8 cellular contexts compared by ENCODE assay signal in the genomic region with DNA sequence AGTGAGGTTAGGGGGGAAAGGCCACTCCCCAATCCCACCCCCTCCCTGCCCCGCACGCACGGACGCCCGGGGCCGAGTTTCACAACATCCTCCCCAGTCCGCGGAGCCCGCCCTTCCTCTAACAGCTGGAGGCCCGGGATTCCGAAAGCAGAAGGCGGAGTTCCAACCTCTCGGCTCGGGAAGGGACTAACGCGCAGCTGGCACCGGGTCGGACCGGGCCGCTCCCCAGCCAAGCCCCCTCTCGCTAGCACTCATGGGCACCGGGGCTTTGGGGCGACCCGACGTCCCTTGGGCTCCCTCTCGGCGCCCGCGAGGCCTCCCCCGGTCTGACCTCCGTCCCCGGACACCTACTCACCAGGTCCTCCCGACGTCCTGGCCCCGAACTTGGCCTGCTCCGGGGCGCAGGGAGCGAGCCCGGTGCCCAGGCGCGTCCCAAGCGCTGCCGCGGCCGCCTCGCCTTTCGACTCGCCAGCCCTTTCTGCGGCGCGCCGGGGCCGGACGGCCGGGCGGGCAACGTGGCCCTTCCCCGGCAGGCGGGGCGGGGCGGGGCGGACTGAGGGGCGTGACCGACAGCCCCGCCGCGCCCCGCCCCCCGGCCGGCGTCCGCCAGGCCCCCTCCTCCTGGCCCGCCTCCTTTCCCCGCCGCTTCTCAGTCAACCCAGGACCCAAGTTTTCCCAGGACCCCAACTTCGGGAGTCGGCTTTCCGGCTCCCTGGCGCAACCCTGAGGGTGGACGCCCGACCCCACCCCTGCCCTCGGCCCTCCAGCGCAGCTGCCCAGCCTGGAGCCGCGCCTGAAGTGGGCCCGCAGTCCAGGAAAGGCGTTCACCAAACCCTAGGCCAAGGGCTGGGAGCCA. TPM values are rescaled to one million over a fixed set of nuclear protein-coding genes. Genes with fewer than 3 reads are reported as not detected.
DNase-seq lines count a peak whose midpoint lies in the region; ATAC-seq, FAIRE-seq and TF ChIP-seq lines count a peak whose summit lies in the region.

MGAT1 (minus strand) TSS at position 482 of the 856 bp plus-strand sequence. CDS start 9,835 bp downstream, outside the sequence.

- no peaks in the 10 kb centered on the region for H3K27me3 Mint-ChIP-seq in activated B cell treated with CpG ODN at 0.5 μM for 24 hours

- no peak for FAIRE-seq in kidney (lab: Jason Lieb, UNC)

- peak; percentile 60 for ATAC-seq in activated B cell treated with CpG ODN at 0.5 μM for 24 hours (ENCODE audit: low read depth)

- TF ChIP-seq CTCF in GM12864 (IDR thresholded peaks at IDR 0.05; ENCODE audit: low read depth, low read length, missing control alignments) (no peak), HFF-Myc (IDR thresholded peaks at IDR 0.05; ENCODE audit: low read depth, low read length, missing control alignments) (no peak), activated B cell treated with CpG ODN at 0.5 μM for 24 hours (IDR thresholded peaks at IDR 0.05) (no peak), kidney (IDR thresholded peaks at IDR 0.05; ENCODE audit: borderline replicate concordance, extremely low read depth, insufficient read depth) (no peak)

- H3K4me3 ChIP-seq in GM12864 (ENCODE audit: low read depth, low read length), result peak within 1 kb of the TSS; percentile 95
- H3K4me3 ChIP-seq in HFF-Myc (replicated peaks; ENCODE audit: low read depth, low read length), result peak within 1 kb of the TSS; percentile 67
- peak within 1 kb of the TSS; percentile 61 to 76 for H3K4me3 ChIP-seq in kidney (ENCODE audit: low read length in 2 of 2)

- H3K36me3 Mint-ChIP-seq in activated B cell treated with CpG ODN at 0.5 μM for 24 hours (ENCODE audit: low read depth), result peaks cover 34% of the 10 kb centered on the region

- POLR2A ChIA-PET in activated B cell treated with CpG ODN at 0.5 μM for 24 hours (lab: Charles Lee), result interaction anchor here (0.6 to 4.9 kb wide), 10 partner anchors 8 to 449 kb away, joined by 4 to 84 read pairs (median 6); partner anchors contain the start of genes TRIM41 and ZFP62

- H3K9ac ChIP-seq in kidney (ENCODE audit: low read length in 2 of 2), result peak within 1 kb of the TSS; percentile 67 to 72

- H3K4me3 Mint-ChIP-seq in activated B cell treated with CpG ODN at 0.5 μM for 24 hours, result peak within 1 kb of the TSS; percentile 91

- peak within 1 kb of the TSS; percentile 96 to 98 for H3K27ac ChIP-seq in kidney (ENCODE audit: low read depth in 2 of 2, low read length in 2 of 2)

- H3K9me3 ChIP-seq in kidney (ENCODE audit: control insufficient read depth in 1 of 2, low read length in 2 of 2), result no peaks in the 10 kb centered on the region

- peaks cover 84% of the 10 kb centered on the region for H3K4me1 Mint-ChIP-seq in activated B cell treated with CpG ODN at 0.5 μM for 24 hours

- DNase-seq in GM12864 (ENCODE audit: low read depth) (no peak), HFF-Myc (ENCODE audit: extremely low read depth, low read depth) (no peak), NCI-H1092 (lab: John Stamatoyannopoulos, UW) (peak; percentile 4), activated B cell treated with CpG ODN at 0.5 μM for 24 hours (peak; percentile 84), kidney (peak; percentile 96), OCI-M2 (lab: John Stamatoyannopoulos, UW; ENCODE audit: unreplicated experiment) (no peak)
- peak; percentile 64 for DNase-seq in central memory CD4-positive, alpha-beta T cell
- peak; percentile 90 for DNase-seq in stimulated activated CD4-positive, alpha-beta T cell treated with anti-CD3 and anti-CD28 coated beads, Interleukin-15, amount 100 ng/mL, for 24 hours

- intact Hi-C loops in activated B cell treated with CpG ODN at 0.5 μM for 24 hours (cut with micrococcal nuclease), result loop anchor here (1.0 to 10.0 kb wide), 13 partner anchors 8 to 1068 kb away; partner anchors contain the start of genes MAML1, MAPK9, TRIM41 and TRIM52
- intact Hi-C loops in kidney (cut with DNase I), result no loop called here

- peak within 1 kb of the TSS; percentile 91 for H3K27ac Mint-ChIP-seq in activated B cell treated with CpG ODN at 0.5 μM for 24 hours

- CTCF ChIA-PET in activated B cell treated with CpG ODN at 0.5 μM for 24 hours (lab: Charles Lee), result interaction anchor here (1.3 to 2.3 kb wide), 5 partner anchors 18 to 66 kb away, joined by 3 to 8 read pairs (median 6); no protein-coding TSS in a partner anchor

- no peaks in the 10 kb centered on the region for H3K9me3 Mint-ChIP-seq in activated B cell treated with CpG ODN at 0.5 μM for 24 hours

- H3K36me3 ChIP-seq in kidney (ENCODE audit: control insufficient read depth in 1 of 2, insufficient read depth in 2 of 2, low read length in 2 of 2), result peaks cover 0 to 2% of the 10 kb centered on the region in 2 donors

- peaks cover 30 to 60% of the 10 kb centered on the region in 2 donors for H3K4me1 ChIP-seq in kidney (ENCODE audit: control insufficient read depth in 1 of 2, insufficient read depth in 1 of 2, low read depth in 1 of 2, low read length in 2 of 2)

RNA-seq across cellular contexts. Expression of gene MGAT1, which starts in this region (rescaled TPM):
- total RNA-seq in activated B cell treated with CpG ODN at 0.5 μM for 24 hours (66.9 and 74.5 TPM in 2 replicates), kidney (132 TPM)
- polyA plus RNA-seq in kidney (ENCODE audit: insufficient read depth, low read depth, low replicate concordance), result 73.3 TPM

Comparison
In these comparisons a context has a peak if more than half of its experiments do, and no peak if none do; other contexts are left out.
1. DNase-seq: peak in NCI-H1092 (single experiment), activated B cell treated with CpG ODN at 0.5 μM for 24 hours (single experiment), central memory CD4-positive, alpha-beta T cell (single experiment), kidney (single experiment) and stimulated activated CD4-positive, alpha-beta T cell treated with anti-CD3 and anti-CD28 coated beads, Interleukin-15, amount 100 ng/mL, for 24 hours (single experiment); none in GM12864 (single experiment), HFF-Myc (single experiment) and OCI-M2 (single experiment).
2. Peak in every context shown above with its lines, with median percentiles within 50 percentile points of each other: H3K4me3 ChIP-seq.